Comparison of ENCODE assay signal across 8 cellular contexts in the genomic region with DNA sequence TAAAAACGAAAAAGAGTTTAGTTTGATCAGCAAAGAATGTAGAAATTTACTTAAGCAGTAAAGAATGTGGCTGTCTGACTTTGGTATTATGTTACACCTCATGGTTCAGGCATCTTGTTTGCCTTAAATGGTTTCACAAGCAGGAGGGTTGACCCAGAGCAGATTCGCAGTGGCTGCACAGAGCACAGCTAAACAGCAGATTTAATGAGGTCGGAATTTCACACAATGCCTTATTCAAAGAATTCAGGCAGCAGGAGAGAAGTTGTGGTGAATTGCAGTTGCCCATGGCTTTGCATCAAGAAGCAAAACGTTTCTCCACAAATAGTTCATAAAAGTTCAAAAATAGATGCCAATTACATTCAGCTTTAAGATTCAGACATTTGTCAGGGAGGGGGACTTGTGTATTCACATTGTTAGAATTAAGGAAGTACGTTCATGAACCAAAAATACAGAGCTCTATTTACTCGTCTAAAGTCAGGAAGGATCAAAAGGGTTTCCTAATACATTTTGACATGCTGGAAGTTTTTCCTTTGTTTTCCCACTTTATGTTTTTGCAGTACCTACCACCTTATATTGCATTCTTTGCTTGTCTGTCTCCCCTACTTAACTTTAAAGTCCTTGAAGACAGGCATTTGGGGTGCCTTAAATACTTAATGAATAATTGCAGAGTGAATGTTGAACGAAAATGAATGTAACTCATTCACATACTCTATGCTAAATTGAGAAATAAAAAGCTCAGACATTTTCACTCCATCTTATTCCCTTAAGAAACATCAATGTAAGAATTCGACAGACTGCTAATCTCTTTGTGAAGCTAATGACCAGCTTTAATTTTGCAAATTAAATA.
DNase-seq lines count a peak whose midpoint lies in the region; ATAC-seq, FAIRE-seq and TF ChIP-seq lines count a peak whose summit lies in the region.

No MANE protein-coding gene starts in this region.

- H3K4me2 ChIP-seq in endothelial cell of umbilical vein (ENCODE audit: insufficient read depth, low read length): no peak overlapping the region

- no peaks in the 10 kb centered on the region for H3K27me3 ChIP-seq in endothelial cell of umbilical vein (ENCODE audit: control insufficient read depth in 2 of 2, insufficient read depth in 2 of 2, low read length in 2 of 2)
- H3K27me3 ChIP-seq in muscle layer of colon (ENCODE audit: control insufficient read depth in 1 of 2, insufficient read depth in 2 of 2, low read length in 2 of 2): no peaks in the 10 kb centered on the region

- H3K4me1 ChIP-seq in endothelial cell of umbilical vein (ENCODE audit: control insufficient read depth, extremely low read depth, insufficient read depth, low read length): peaks cover 6% of the 10 kb centered on the region
- peaks cover 14% of the 10 kb centered on the region for H3K4me1 ChIP-seq in muscle layer of colon (ENCODE audit: insufficient read depth, low read length)

- no peak for ATAC-seq in HG02981 (IDR thresholded peaks at IDR 0.05; ENCODE audit: unreplicated experiment)

- no TSS peak for BruUV-seq in endothelial cell of umbilical vein (replicated peaks; lab: Mats Ljungman, UMichigan)

- H3K36me3 ChIP-seq in endothelial cell of umbilical vein (ENCODE audit: control insufficient read depth in 2 of 2, extremely low read depth in 1 of 2, insufficient read depth in 2 of 2, low read length in 2 of 2) (no peaks in the 10 kb centered on the region), muscle layer of colon (ENCODE audit: insufficient read depth, low read length) (no peaks in the 10 kb centered on the region)

- peak overlapping the region; percentile 86 for H2AFZ ChIP-seq in endothelial cell of umbilical vein (ENCODE audit: low read depth, low read length)

- no peaks in the 10 kb centered on the region for H3K9me1 ChIP-seq in endothelial cell of umbilical vein (replicated peaks; ENCODE audit: control insufficient read depth, extremely low read depth, insufficient read depth, low read length)

- no peak for TF ChIP-seq CTCF in endothelial cell of umbilical vein (IDR thresholded peaks at IDR 0.05; ENCODE audit: extremely low read depth in 1 of 2, insufficient read depth in 1 of 2, low read depth in 1 of 2, low read length in 2 of 2)

- TF ChIP-seq POLR2A in endothelial cell of umbilical vein (IDR thresholded peaks at IDR 0.05; ENCODE audit: low read depth, low read length): no peak

- CTCF ChIA-PET in endothelial cell of umbilical vein (lab: Charles Lee): interaction anchor here (0.9 to 1.4 kb wide), 5 partner anchors 29 to 1168 kb away, joined by 3 to 5 read pairs (median 3); no protein-coding TSS in a partner anchor

- POLR2A ChIA-PET in endothelial cell of umbilical vein (lab: Charles Lee): interaction anchor here (0.6 kb wide), 1 partner anchor 34 kb away, joined by 3 read pairs; no protein-coding TSS in a partner anchor

- no peaks in the 10 kb centered on the region for H3K79me2 ChIP-seq in endothelial cell of umbilical vein (ENCODE audit: control insufficient read depth, insufficient read depth, low read length)

- dilution Hi-C loops in endothelial cell of umbilical vein (cut with MboI; ENCODE audit: extremely low pct_ligation_motif_present, low sequenced_read_pairs): no loop called here

- no peak overlapping the region for H3K27ac ChIP-seq in endothelial cell of umbilical vein (ENCODE audit: insufficient read depth, low read depth, low read length)
- peak overlapping the region; percentile 29 for H3K27ac ChIP-seq in muscle layer of colon (ENCODE audit: low read depth, low read length)

- no peaks in the 10 kb centered on the region for H3K9me3 ChIP-seq in endothelial cell of umbilical vein (replicated peaks; ENCODE audit: control insufficient read depth, insufficient read depth, low read length)
- peaks cover 4% of the 10 kb centered on the region for H3K9me3 ChIP-seq in muscle layer of colon (ENCODE audit: low read length)

- DNase-seq in AG08395 (ENCODE audit: low spot score) (peak; percentile 80), MV-4-11 (lab: John Stamatoyannopoulos, UW) (peak; percentile 61), endothelial cell of umbilical vein (ENCODE audit: low read depth, low spot score) (peak; percentile 85)
- no peak for DNase-seq in activated CD4-positive, alpha-beta T cell treated with anti-CD3 and anti-CD28 coated beads for 48 hours
- no peak for DNase-seq in NK-92 treated with Interleukin-12 subunit alpha and Interleukin-12 subunit beta, amount 100 ng/mL, for 24 hours (lab: John Stamatoyannopoulos, UW)
- no peak for DNase-seq in activated effector memory CD4-positive, alpha-beta T cell treated with Interleukin-2 at 50 U/mL for 16 hours

- H3K4me3 ChIP-seq in endothelial cell of umbilical vein (replicated peaks in 1 of 3; ENCODE audit: insufficient read depth in 1 of 3, low read depth in 1 of 3, low read length in 3 of 3) (no peak overlapping the region), muscle layer of colon (ENCODE audit: low read depth in 1 of 2, low read length in 2 of 2) (peak overlapping the region in 1 of 2 donors; percentile 4)

- no peaks in the 10 kb centered on the region for H4K20me1 ChIP-seq in endothelial cell of umbilical vein (replicated peaks; ENCODE audit: control insufficient read depth, extremely low read depth, insufficient read depth, low read length)

- intact Hi-C loops in endothelial cell of umbilical vein (cut with micrococcal nuclease): no loop called here

- FAIRE-seq in endothelial cell of umbilical vein (lab: Jason Lieb, UNC): peak; percentile 49

- H3K9ac ChIP-seq in endothelial cell of umbilical vein (replicated peaks; ENCODE audit: extremely low read depth, insufficient read depth, low read length) (peak overlapping the region; percentile 8), muscle layer of colon (ENCODE audit: low read length) (no peak overlapping the region)

TF ChIP-seq in endothelial cell of umbilical vein, 7 proteins besides CTCF, POLR2A, EP300 and RAD21:
- TF ChIP-seq, protein P1, sequence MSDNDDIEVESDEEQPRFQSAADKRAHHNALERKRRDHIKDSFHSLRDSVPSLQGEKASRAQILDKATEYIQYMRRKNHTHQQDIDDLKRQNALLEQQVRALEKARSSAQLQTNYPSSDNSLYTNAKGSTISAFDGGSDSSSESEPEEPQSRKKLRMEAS (IDR thresholded peaks at IDR 0.05; ENCODE audit: insufficient read depth, insufficient read length): no peak
- TF ChIP-seq JUN (IDR thresholded peaks at IDR 0.05; ENCODE audit: borderline replicate concordance, insufficient read depth, insufficient read length, low read depth): no peak
- TF ChIP-seq MYC (IDR thresholded peaks at IDR 0.05; ENCODE audit: low read depth, low read length): no peak
- TF ChIP-seq FOS (IDR thresholded peaks at IDR 0.05; ENCODE audit: borderline replicate concordance, insufficient read depth, low read length): no peak
- TF ChIP-seq POLR2AphosphoS5 (IDR thresholded peaks at IDR 0.05; ENCODE audit: insufficient read depth, low read depth, low read length): no peak
- no peak for TF ChIP-seq EZH2 (IDR thresholded peaks at IDR 0.05; ENCODE audit: borderline replicate concordance, low read depth, low read length, severe bottlenecking)
- no peak for TF ChIP-seq GATA2 (IDR thresholded peaks at IDR 0.05; ENCODE audit: insufficient read depth, insufficient read length, low read depth, low read length)

Comparison
In these comparisons a context has a peak if more than half of its experiments do, and no peak if none do; other contexts are left out.
1. DNase-seq: peak in AG08395 (single experiment), MV-4-11 (single experiment) and endothelial cell of umbilical vein (single experiment); none in activated CD4-positive, alpha-beta T cell treated with anti-CD3 and anti-CD28 coated beads for 48 hours (single experiment), NK-92 treated with Interleukin-12 subunit alpha and Interleukin-12 subunit beta, amount 100 ng/mL, for 24 hours (single experiment) and activated effector memory CD4-positive, alpha-beta T cell treated with Interleukin-2 at 50 U/mL for 16 hours (single experiment).